12 cellular contexts compared by ENCODE assay signal in genomic region chr6:13247627-13248026, GRCh38.
"Had no signal": no experiment of that assay in that cellular context is flagged by ENCODE, and none has a peak within 500 bp of the region (broad histone marks: within the 10 kb centered on the region; RNA-seq: fewer than 3 reads in every experiment).

No MANE protein-coding gene starts in this region.

- H3K4me3 Mint-ChIP-seq: stimulated activated naive CD8-positive, alpha-beta T cell treated with anti-CD3 and anti-CD28 coated beads, Interleukin-15, amount 100 ng/mL, for 72 hours had no signal

- FAIRE-seq: islet of Langerhans had no signal

- H3K27ac ChIP-seq: esophagus squamous epithelium, SK-N-MC had no signal

- H3K4me3 ChIP-seq: esophagus squamous epithelium, lung, SK-N-MC had no signal

- H3K27ac Mint-ChIP-seq: stimulated activated naive CD8-positive, alpha-beta T cell treated with anti-CD3 and anti-CD28 coated beads, Interleukin-15, amount 100 ng/mL, for 72 hours had no signal

- H3K9me3 ChIP-seq: esophagus squamous epithelium had no signal

- H3K27me3 Mint-ChIP-seq: progenitor cell of endocrine pancreas; stimulated activated naive CD8-positive, alpha-beta T cell treated with anti-CD3 and anti-CD28 coated beads, Interleukin-15, amount 100 ng/mL, for 72 hours had no signal

- ATAC-seq: right cardiac atrium; stimulated activated naive CD8-positive, alpha-beta T cell treated with anti-CD3 and anti-CD28 coated beads, Interleukin-15, amount 100 ng/mL, for 72 hours had no signal

- H3K36me3 ChIP-seq: esophagus squamous epithelium had no signal

- DNase-seq: activated CD4-positive, alpha-beta T cell treated with anti-CD3 and anti-CD28 coated beads, Interleukin-2, amount 50 U/mL, for 4 hours; activated CD4-positive, CD25-positive, alpha-beta regulatory T cell treated with anti-CD3 and anti-CD28 coated beads, Interleukin-2, amount 50 U/mL, for 72 hours; activated naive CD4-positive, alpha-beta T cell treated with Interleukin-2 at 50 U/mL for 16 hours; activated T-cell treated with anti-CD3 and anti-CD28 coated beads for 4 hours; esophagus squamous epithelium; right cardiac atrium; stimulated activated naive CD8-positive, alpha-beta T cell treated with anti-CD3 and anti-CD28 coated beads, Interleukin-15, amount 100 ng/mL, for 72 hours; T-helper 9 cell had no signal

- H3K4me1 ChIP-seq: esophagus squamous epithelium had no signal

- H3K27me3 ChIP-seq: esophagus squamous epithelium had no signal
